ENCODE assay signal across 8 cellular contexts in the genomic region with DNA sequence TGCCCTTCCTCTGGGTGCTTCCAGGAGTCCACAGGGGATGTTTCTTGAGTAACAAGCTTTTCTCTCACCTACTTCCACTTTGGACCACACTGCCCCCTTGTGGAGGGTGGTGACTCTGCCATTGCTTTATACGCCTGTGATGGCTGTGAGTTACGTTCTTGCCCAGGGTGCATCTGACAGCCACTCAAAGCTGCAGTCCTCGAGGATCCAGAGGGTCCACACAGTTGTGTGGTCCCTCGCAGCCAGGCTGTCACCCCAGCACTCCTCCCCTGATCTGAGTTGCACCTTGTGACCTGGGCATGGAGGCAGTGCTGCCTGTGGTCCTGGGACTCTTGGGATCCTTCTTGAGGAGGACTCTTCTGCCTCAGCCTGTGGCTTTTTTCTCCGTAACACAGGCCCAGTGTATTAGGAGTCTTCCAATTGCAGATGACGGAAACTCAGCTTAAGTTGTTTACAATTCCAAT. TPM values are rescaled to one million over a fixed set of nuclear protein-coding genes. Genes with fewer than 3 reads are reported as not detected.
DNase-seq lines count a peak whose midpoint lies in the region; ATAC-seq lines count a peak whose summit lies in the region.

No MANE protein-coding gene starts in this region.

- H3K27ac ChIP-seq in mesendoderm (ENCODE audit: low read depth, low read length) = no peak overlapping the region

- H3K36me3 ChIP-seq in mesendoderm (ENCODE audit: control insufficient read depth, insufficient read depth, low read length) = no peaks in the 10 kb centered on the region

- H2AK5ac ChIP-seq in mesendoderm (ENCODE audit: low read length) = no peak overlapping the region

- H3K18ac ChIP-seq in mesendoderm (ENCODE audit: low read length) = no peak overlapping the region

- H3K27me3 ChIP-seq in mesendoderm (ENCODE audit: insufficient read depth, low read length, poor library complexity) = no peaks in the 10 kb centered on the region

- no peak overlapping the region for H3K23ac ChIP-seq in mesendoderm (ENCODE audit: low read length)

- no peak overlapping the region for H4K8ac ChIP-seq in mesendoderm (ENCODE audit: low read depth, low read length)

- no peak overlapping the region for H2BK5ac ChIP-seq in mesendoderm (ENCODE audit: low read length)

- H3K9ac ChIP-seq in mesendoderm (ENCODE audit: low read length) = peak overlapping the region; percentile 39

- no peak overlapping the region for H4K5ac ChIP-seq in mesendoderm (ENCODE audit: low read length)

- no peaks in the 10 kb centered on the region for H3K79me1 ChIP-seq in mesendoderm (ENCODE audit: low read length)

- H3K4me2 ChIP-seq in mesendoderm (ENCODE audit: low read length) = no peak overlapping the region

- H3K4me1 ChIP-seq in mesendoderm (ENCODE audit: control insufficient read depth, low read depth, low read length) = no peaks in the 10 kb centered on the region

- DNase-seq in CD1c-positive myeloid dendritic cell (ENCODE audit: extremely low spot score) (peak; percentile 90), NCI-H748 treated with DMSO at 0.1 percent for 48 hours (lab: John Stamatoyannopoulos, UW) (peak; percentile 35), ecto neural progenitor cell (ENCODE audit: low spot score) (peak; percentile 89), mesendoderm (peak; percentile 93)
- DNase-seq in activated CD4-positive, alpha-beta T cell treated with anti-CD3 and anti-CD28 coated beads, Interleukin-2, amount 50 U/mL, for 4 hours = peak; percentile 78 to 83
- DNase-seq in stimulated activated CD8-positive, alpha-beta memory T cell treated with anti-CD3 and anti-CD28 coated beads, Interleukin-15, amount 100 ng/mL, for 48 hours (ENCODE audit: low read depth in 2 of 2) = peak; percentile 54 to 70

- no peak overlapping the region for H3K4me3 ChIP-seq in mesendoderm (ENCODE audit: low read length)

- H2BK120ac ChIP-seq in mesendoderm (ENCODE audit: low read depth, low read length) = no peak overlapping the region

- no peak overlapping the region for H3K4ac ChIP-seq in mesendoderm (ENCODE audit: low read depth, low read length)

- WGBS in mesendoderm (ENCODE audit: extremely low coverage, insufficient coverage, low lambda C conversion rate) = no CpG with 5 or more reads among the region's 6 CpGs

- no peaks in the 10 kb centered on the region for H3K79me2 ChIP-seq in mesendoderm (ENCODE audit: control insufficient read depth, insufficient read depth, low read length)

- H3K56ac ChIP-seq in mesendoderm (ENCODE audit: low read length) = no peak overlapping the region

- no peak overlapping the region for H2BK15ac ChIP-seq in mesendoderm (replicated peaks; ENCODE audit: low read depth)

- ATAC-seq in GM19328 (IDR thresholded peaks at IDR 0.05; ENCODE audit: unreplicated experiment) (peak; percentile 73), HG03469 (IDR thresholded peaks at IDR 0.05; ENCODE audit: unreplicated experiment) (peak; percentile 70)

RNA-seq across cellular contexts. Expression of a gene that starts 23.4 kb away (rescaled TPM):
- 0.65 TPM for polyA plus RNA-seq in mesendoderm (2013, experiment 1 of 2)
- polyA plus RNA-seq in mesendoderm (2013, experiment 2 of 2) = 0.60 TPM

RNA-seq across cellular contexts. Expression of a gene that starts 23.5 kb away (rescaled TPM):
- polyA plus RNA-seq in mesendoderm (2013, experiment 1 of 2) = 0.74 TPM
- polyA plus RNA-seq in mesendoderm (2013, experiment 2 of 2) = 0.88 TPM

Comparison
In these comparisons a context has a peak if more than half of its experiments do, and no peak if none do; other contexts are left out.
1. DNase-seq: peak in every context shown above with its lines; median percentile 93 in mesendoderm; 90 in CD1c-positive myeloid dendritic cell; 89 in ecto neural progenitor cell; 80 in activated CD4-positive, alpha-beta T cell treated with anti-CD3 and anti-CD28 coated beads, Interleukin-2, amount 50 U/mL, for 4 hours; 62 in stimulated activated CD8-positive, alpha-beta memory T cell treated with anti-CD3 and anti-CD28 coated beads, Interleukin-15, amount 100 ng/mL, for 48 hours; 35 in NCI-H748 treated with DMSO at 0.1 percent for 48 hours.